8 cellular contexts compared by ENCODE assay signal in the genomic region with DNA sequence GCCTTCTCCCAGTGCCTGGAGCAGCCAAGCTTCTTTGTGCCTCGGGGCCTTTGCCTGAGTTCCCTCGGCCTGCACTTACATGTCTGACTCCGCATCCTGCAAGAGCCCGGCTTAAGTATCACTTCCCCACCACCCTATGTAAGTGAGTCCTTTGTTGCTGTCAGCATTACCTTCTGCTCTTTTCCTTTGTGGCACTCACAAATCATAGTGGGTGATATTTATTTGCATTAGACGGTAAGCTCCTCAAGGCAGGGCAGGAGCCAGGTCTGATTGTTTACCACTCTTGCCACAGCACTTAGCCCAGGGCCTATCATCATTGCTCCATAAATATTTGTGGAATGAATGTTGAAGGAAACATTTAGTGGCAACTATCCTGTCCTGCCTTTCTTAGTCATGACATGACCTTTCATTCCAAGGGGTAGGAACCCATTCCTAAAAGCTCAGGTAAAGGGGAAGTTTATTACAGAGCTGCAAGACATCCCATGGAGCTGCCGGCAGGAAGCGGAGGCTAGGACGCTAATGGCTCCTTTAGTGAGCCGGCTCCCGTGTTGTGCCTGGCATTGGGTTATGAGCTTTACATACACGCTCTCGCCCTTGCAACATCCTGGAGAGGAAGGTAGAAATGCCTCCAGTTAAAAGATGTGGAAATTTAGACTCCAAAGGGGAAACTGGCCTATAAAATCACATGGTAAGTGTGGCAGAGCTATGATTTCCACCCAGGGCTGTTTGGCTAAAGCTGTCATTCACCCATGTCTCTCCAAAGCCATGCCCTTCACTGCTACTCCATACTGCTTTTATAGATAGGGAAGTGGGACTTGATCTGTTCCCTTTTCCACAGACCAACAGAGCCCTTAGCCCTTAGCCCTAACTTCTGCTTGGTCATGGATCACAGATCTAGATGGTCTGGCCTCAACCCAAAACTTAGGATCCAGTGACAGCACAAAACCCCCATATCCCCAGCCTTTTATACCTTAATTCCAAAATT. TPM values are rescaled to one million over a fixed set of nuclear protein-coding genes. Genes with fewer than 3 reads are reported as not detected.
A peak's percentile ranks its signal among the peaks of the same experiment; 100 is the strongest.
DNase-seq lines count a peak whose midpoint lies in the region; ATAC-seq and TF ChIP-seq lines count a peak whose summit lies in the region.

No MANE protein-coding gene starts in this region.

- no peak overlapping the region for H3K27ac Mint-ChIP-seq in activated T-helper 2 cell treated with anti-CD3 and anti-CD28 coated beads, Interferon-gamma antibody, Interleukin-2, Interleukin-4, amounts not matched to agents 10 μg/mL and 5 μg/mL and 100 μg/mL, durations not matched to agents 14 hours and 24 hours and 36 hours
- peak overlapping the region in 3 of 10 donors; percentile 50 to 79 (median 66) for H3K27ac Mint-ChIP-seq in naive thymus-derived CD8-positive, alpha-beta T cell

- intact Hi-C loops in activated T-helper 2 cell treated with anti-CD3 and anti-CD28 coated beads, Interferon-gamma antibody, Interleukin-2, Interleukin-4, amounts not matched to agents 10 μg/mL and 5 μg/mL and 100 μg/mL, durations not matched to agents 14 hours and 24 hours and 36 hours (cut with micrococcal nuclease), result no loop called here

- TF ChIP-seq CTCF in GM12865 (IDR thresholded peaks at IDR 0.05; ENCODE audit: insufficient read depth, low read depth, low read length, missing control alignments), result no peak

- H3K9me3 Mint-ChIP-seq in activated T-helper 2 cell treated with anti-CD3 and anti-CD28 coated beads, Interferon-gamma antibody, Interleukin-2, Interleukin-4, amounts not matched to agents 10 μg/mL and 5 μg/mL and 100 μg/mL, durations not matched to agents 14 hours and 24 hours and 36 hours, result no peaks in the 10 kb centered on the region
- H3K9me3 Mint-ChIP-seq in naive thymus-derived CD8-positive, alpha-beta T cell, result no peaks in the 10 kb centered on the region

- peak; percentile 33 for ATAC-seq in GM21723 (IDR thresholded peaks at IDR 0.05; ENCODE audit: unreplicated experiment)
- ATAC-seq in left lobe of liver, result peak; percentile 46
- no peak for ATAC-seq in naive thymus-derived CD8-positive, alpha-beta T cell

- no peak overlapping the region for H3K4me3 Mint-ChIP-seq in activated T-helper 2 cell treated with anti-CD3 and anti-CD28 coated beads, Interferon-gamma antibody, Interleukin-2, Interleukin-4, amounts not matched to agents 10 μg/mL and 5 μg/mL and 100 μg/mL, durations not matched to agents 14 hours and 24 hours and 36 hours (ENCODE audit: low read depth)
- H3K4me3 Mint-ChIP-seq in naive thymus-derived CD8-positive, alpha-beta T cell, result peak overlapping the region in 1 of 10 donors; percentile 61

- peak overlapping the region; percentile 29 for H3K4me3 ChIP-seq in GM12865 (ENCODE audit: low read depth, low read length)

- peak; percentile 81 for DNase-seq in GM12865 (ENCODE audit: low read depth)
- DNase-seq in NOMO-1 treated with dmso at 0.1 percent for 144 hours (lab: John Stamatoyannopoulos, UW; ENCODE audit: unreplicated experiment), result peak; percentile 69
- no peak for DNase-seq in left lobe of liver (ENCODE audit: low spot score)
- DNase-seq in GF-D8 (lab: John Stamatoyannopoulos, UW), result no peak
- DNase-seq in activated T-helper 2 cell treated with anti-CD3 and anti-CD28 coated beads, Interferon-gamma antibody, Interleukin-2, Interleukin-4, amounts not matched to agents 10 μg/mL and 5 μg/mL and 100 μg/mL, durations not matched to agents 14 hours and 24 hours and 36 hours (ENCODE audit: low spot score), result no peak
- DNase-seq in naive thymus-derived CD8-positive, alpha-beta T cell, result no peak
- no peak for DNase-seq in activated CD4-positive, alpha-beta T cell treated with anti-CD3 and anti-CD28 coated beads, Interleukin-2, amount 50 U/mL, for 4 hours

- peaks cover 31% of the 10 kb centered on the region for H3K4me1 Mint-ChIP-seq in activated T-helper 2 cell treated with anti-CD3 and anti-CD28 coated beads, Interferon-gamma antibody, Interleukin-2, Interleukin-4, amounts not matched to agents 10 μg/mL and 5 μg/mL and 100 μg/mL, durations not matched to agents 14 hours and 24 hours and 36 hours (ENCODE audit: low read depth)
- H3K4me1 Mint-ChIP-seq in naive thymus-derived CD8-positive, alpha-beta T cell, result peaks cover 27 to 63% (median 43%) of the 10 kb centered on the region in 4 donors

- H3K36me3 Mint-ChIP-seq in activated T-helper 2 cell treated with anti-CD3 and anti-CD28 coated beads, Interferon-gamma antibody, Interleukin-2, Interleukin-4, amounts not matched to agents 10 μg/mL and 5 μg/mL and 100 μg/mL, durations not matched to agents 14 hours and 24 hours and 36 hours (ENCODE audit: low read depth), result peaks cover 16% of the 10 kb centered on the region
- H3K36me3 Mint-ChIP-seq in naive thymus-derived CD8-positive, alpha-beta T cell, result peaks cover 0 to 24% (median 9%) of the 10 kb centered on the region in 3 donors

- no peaks in the 10 kb centered on the region for H3K27me3 Mint-ChIP-seq in activated T-helper 2 cell treated with anti-CD3 and anti-CD28 coated beads, Interferon-gamma antibody, Interleukin-2, Interleukin-4, amounts not matched to agents 10 μg/mL and 5 μg/mL and 100 μg/mL, durations not matched to agents 14 hours and 24 hours and 36 hours (ENCODE audit: low read depth)
- H3K27me3 Mint-ChIP-seq in naive thymus-derived CD8-positive, alpha-beta T cell, result no peaks in the 10 kb centered on the region

- POLR2A ChIA-PET in naive thymus-derived CD8-positive, alpha-beta T cell (lab: Charles Lee), result no interaction called here

RNA-seq across cellular contexts. Expression of a gene that starts 5.0 kb away (rescaled TPM):
- 13.2 TPM for total RNA-seq in left lobe of liver
- 20.4 and 20.9 TPM in 2 replicates for total RNA-seq in activated T-helper 2 cell treated with anti-CD3 and anti-CD28 coated beads, Interferon-gamma antibody, Interleukin-2, Interleukin-4, amounts not matched to agents 10 μg/mL and 5 μg/mL and 100 μg/mL, durations not matched to agents 14 hours and 24 hours and 36 hours
- total RNA-seq in naive thymus-derived CD8-positive, alpha-beta T cell, result 10 to 100 TPM; 12.5 to 13.8 TPM
- polyA plus RNA-seq in naive thymus-derived CD8-positive, alpha-beta T cell, result 1 to 10 TPM; 3.8 to 6.5 (median 5.6) TPM

RNA-seq across cellular contexts. Expression of a gene that starts 34.1 kb away (rescaled TPM):
- total RNA-seq in left lobe of liver, result 29.2 TPM
- total RNA-seq in activated T-helper 2 cell treated with anti-CD3 and anti-CD28 coated beads, Interferon-gamma antibody, Interleukin-2, Interleukin-4, amounts not matched to agents 10 μg/mL and 5 μg/mL and 100 μg/mL, durations not matched to agents 14 hours and 24 hours and 36 hours, result 29.8 and 31.4 TPM in 2 replicates
- total RNA-seq in naive thymus-derived CD8-positive, alpha-beta T cell, result 100 to 1,000 TPM; 131 to 151 TPM
- polyA plus RNA-seq in naive thymus-derived CD8-positive, alpha-beta T cell, result 100 to 1,000 TPM in 1 of 3 donors, 10 to 100 TPM in 2; 79.8 to 130 (median 98.1) TPM

RNA-seq across cellular contexts. Expression of a gene that starts 45.5 kb away (rescaled TPM):
- not detected for total RNA-seq in left lobe of liver
- not detected in 2 replicates for total RNA-seq in activated T-helper 2 cell treated with anti-CD3 and anti-CD28 coated beads, Interferon-gamma antibody, Interleukin-2, Interleukin-4, amounts not matched to agents 10 μg/mL and 5 μg/mL and 100 μg/mL, durations not matched to agents 14 hours and 24 hours and 36 hours
- not detected for total RNA-seq in naive thymus-derived CD8-positive, alpha-beta T cell
- not detected for polyA plus RNA-seq in naive thymus-derived CD8-positive, alpha-beta T cell

Comparison
In these comparisons a context has a peak if more than half of its experiments do, and no peak if none do; other contexts are left out.
1. DNase-seq: peak in GM12865 (single experiment) and NOMO-1 treated with dmso at 0.1 percent for 144 hours (single experiment); none in left lobe of liver (single experiment), GF-D8 (single experiment), activated T-helper 2 cell treated with anti-CD3 and anti-CD28 coated beads, Interferon-gamma antibody, Interleukin-2, Interleukin-4, amounts not matched to agents 10 μg/mL and 5 μg/mL and 100 μg/mL, durations not matched to agents 14 hours and 24 hours and 36 hours (single experiment), naive thymus-derived CD8-positive, alpha-beta T cell (0 of 10) and activated CD4-positive, alpha-beta T cell treated with anti-CD3 and anti-CD28 coated beads, Interleukin-2, amount 50 U/mL, for 4 hours (0 of 2).
2. ATAC-seq: peak in GM21723 (single experiment) and left lobe of liver (single experiment); none in naive thymus-derived CD8-positive, alpha-beta T cell (0 of 2).